1 cellular context compared by ENCODE assay signal in genomic region chr11:334264-335033, GRCh38.
TF ChIP-seq lines count a peak whose summit lies in the region.

No MANE protein-coding gene starts in this region.

TF ChIP-seq in SK-N-SH, 30 proteins besides CTCF, POLR2A, EP300 and RAD21 (continued from another document):
- TF ChIP-seq PBX3 (IDR thresholded peaks at IDR 0.05) (no peak), SMC3 (IDR thresholded peaks at IDR 0.05; ENCODE audit: low read depth, low read length) (no peak), TEAD4 (IDR thresholded peaks at IDR 0.05; ENCODE audit: borderline replicate concordance, insufficient read depth) (no peak), USF2 (IDR thresholded peaks at IDR 0.05; ENCODE audit: borderline replicate concordance, low read depth, low read length) (no peak), CHD2 (IDR thresholded peaks at IDR 0.05; ENCODE audit: low read length, partially characterized antibody) (no peak), EZH2phosphoT487 (IDR thresholded peaks at IDR 0.05; ENCODE audit: borderline replicate concordance, low read depth) (no peak), GATA2 (CRISPR knock-in tag; IDR thresholded peaks at IDR 0.05) (no peak)
TF ChIP-seq in SK-N-SH: peak in this region for 0.
